ENCODE assay signal across 14 cellular contexts in genomic region chr14:49642163-49642562, GRCh38. TPM values are rescaled to one million over a fixed set of nuclear protein-coding genes. Genes with fewer than 3 reads are reported as not detected.
DNase-seq lines count a peak whose midpoint lies in the region; ATAC-seq, FAIRE-seq and TF ChIP-seq lines count a peak whose summit lies in the region.
"Had no signal": no experiment of that assay in that cellular context is flagged by ENCODE, and none has a peak within 500 bp of the region (broad histone marks: within the 10 kb centered on the region; RNA-seq: fewer than 3 reads in every experiment).

No MANE protein-coding gene starts in this region.

- no peak for TF ChIP-seq EP300 in HepG2 (IDR thresholded peaks at IDR 0.05; ENCODE audit: low read depth in 2 of 2, low read length in 2 of 2)
- TF ChIP-seq EP300 in HepG2 (CRISPR knock-in tag; IDR thresholded peaks at IDR 0.05; ENCODE audit: borderline replicate concordance) = no peak
- TF ChIP-seq EP300 in stomach (IDR thresholded peaks at IDR 0.05) = no peak

- ATAC-seq in activated CD8-positive, alpha-beta T cell treated with anti-CD3 and anti-CD28 coated beads, Interleukin-2, amount 10 ng/mL, durations not matched to agents 7 days and 5 days = no peak
- ATAC-seq in HepG2 = no peak
- no peak for ATAC-seq in HG03460 (IDR thresholded peaks at IDR 0.05; ENCODE audit: unreplicated experiment)

- peak overlapping the region; percentile 77 for H3K4me2 ChIP-seq in HepG2 (ENCODE audit: low read depth, low read length)

- no peaks in the 10 kb centered on the region for H3K36me3 ChIP-seq in breast epithelium
- H3K36me3 ChIP-seq in HepG2 (replicated peaks in 1 of 2; ENCODE audit: control insufficient read depth in 1 of 2, insufficient read depth in 2 of 2, low read length in 2 of 2) = peaks cover 0 to 11% of the 10 kb centered on the region in 2 experiments; a peak in 2 of 5 replicates
- peaks cover 0 to 19% (median 12%) of the 10 kb centered on the region in 4 donors for H3K36me3 ChIP-seq in stomach

- H3K27me3 Mint-ChIP-seq in MCF 10A (ENCODE audit: insufficient read depth, unreplicated experiment) = no peaks in the 10 kb centered on the region
- no peaks in the 10 kb centered on the region for H3K27me3 Mint-ChIP-seq in activated CD8-positive, alpha-beta T cell treated with anti-CD3 and anti-CD28 coated beads, Interleukin-2, amount 10 ng/mL, durations not matched to agents 7 days and 5 days (ENCODE audit: low read depth)

- peak overlapping the region; percentile 48 for H3K9ac ChIP-seq in HepG2 (ENCODE audit: insufficient read depth, low read depth, low read length)

- POLR2A ChIA-PET in MCF 10A (lab: Yijun Ruan, JAX) = interaction anchor here (0.9 to 1.0 kb wide), 2 partner anchors 10 to 22 kb away, joined by 3 to 5 read pairs; partner anchors contain the start of genes MGAT2 and RPL36AL
- POLR2A ChIA-PET in activated CD8-positive, alpha-beta T cell treated with anti-CD3 and anti-CD28 coated beads, Interleukin-2, amount 10 ng/mL, durations not matched to agents 7 days and 5 days (lab: Charles Lee) = no interaction called here
- POLR2A ChIA-PET in HepG2 (lab: Yijun Ruan, JAX) = interaction anchor here (1.0 to 3.0 kb wide), 6 partner anchors 8 to 345 kb away, joined by 3 to 10 read pairs (median 4); partner anchors contain the start of genes KLHDC2, RPL36AL and RPS29

- peaks cover 19% of the 10 kb centered on the region for H3K4me1 Mint-ChIP-seq in MCF 10A (ENCODE audit: insufficient read depth, unreplicated experiment)
- H3K4me1 Mint-ChIP-seq in activated CD8-positive, alpha-beta T cell treated with anti-CD3 and anti-CD28 coated beads, Interleukin-2, amount 10 ng/mL, durations not matched to agents 7 days and 5 days (ENCODE audit: low read depth) = peaks cover 33% of the 10 kb centered on the region

- intact Hi-C loops in MCF 10A (cut with micrococcal nuclease) (no loop called here), breast epithelium (cut with DNase I; ENCODE audit: low total_unique reads) (loop anchor here (10.0 kb wide), 1 partner anchor 1543 kb away; no protein-coding TSS in a partner anchor), HepG2 (cut with micrococcal nuclease; ENCODE audit: unreplicated experiment) (loop anchor here (5.0 kb wide), 1 partner anchor 50 kb away; the partner anchor contains the start of gene KLHDC1), stomach (cut with DNase I; ENCODE audit: low total_unique reads) (no loop called here)

- H3K4me1 ChIP-seq in breast epithelium (peaks cover 0 to 11% of the 10 kb centered on the region in 2 donors), HepG2 (ENCODE audit: insufficient read depth, low read length) (peaks cover 52% of the 10 kb centered on the region), stomach (peaks cover 18 to 57% (median 36%) of the 10 kb centered on the region in 4 donors)

- H3K27ac Mint-ChIP-seq in MCF 10A (ENCODE audit: low read depth, unreplicated experiment) = peak overlapping the region; percentile 70
- peak overlapping the region; percentile 34 for H3K27ac Mint-ChIP-seq in activated CD8-positive, alpha-beta T cell treated with anti-CD3 and anti-CD28 coated beads, Interleukin-2, amount 10 ng/mL, durations not matched to agents 7 days and 5 days

- TF ChIP-seq CTCF in MCF 10A (IDR thresholded peaks at IDR 0.05; ENCODE audit: unreplicated experiment) = no peak
- TF ChIP-seq CTCF in breast epithelium (IDR thresholded peaks at IDR 0.05) = no peak
- TF ChIP-seq CTCF in HepG2 (CRISPR knock-in tag; IDR thresholded peaks at IDR 0.05) = no peak
- TF ChIP-seq CTCF in stomach (IDR thresholded peaks at IDR 0.05) = no peak

- DNase-seq in MCF 10A (ENCODE audit: unreplicated experiment) (no peak), breast epithelium (ENCODE audit: low spot score in 2 of 2) (no peak), HepG2 (ENCODE audit: low spot score) (no peak), stomach (no peak), LoVo (ENCODE audit: low spot score) (no peak), GM03348 (ENCODE audit: low spot score) (no peak)
- DNase-seq in activated CD8-positive, alpha-beta T cell treated with anti-CD3 and anti-CD28 coated beads, Interleukin-2, amount 10 ng/mL, durations not matched to agents 7 days and 5 days = no peak
- DNase-seq: activated CD8-positive, alpha-beta memory T cell treated with anti-CD3 and anti-CD28 coated beads, Interleukin-2, amount 50 U/mL, for 48 hours; mammary epithelial cell; MG63; stimulated activated CD4-positive, alpha-beta T cell treated with anti-CD3 and anti-CD28 coated beads, Interleukin-12 subunit alpha, Interleukin-12 subunit beta, amount 100 ng/mL, for 4 hours; SW 1271 had no signal

- BruUV-seq in MCF 10A (replicated peaks; lab: Mats Ljungman, UMichigan) (no TSS peak), HepG2 (replicated peaks; lab: Mats Ljungman, UMichigan) (no TSS peak)

- peaks cover 4% of the 10 kb centered on the region; the same call in 1 of the 2 replicates for H4K20me1 ChIP-seq in HepG2 (ENCODE audit: insufficient read depth, low read length)

- H3K79me2 ChIP-seq in HepG2 (ENCODE audit: insufficient read depth, low read length) = peaks cover 15% of the 10 kb centered on the region

- no peak overlapping the region for H3K27ac ChIP-seq in breast epithelium
- peak overlapping the region; percentile 70 for H3K27ac ChIP-seq in HepG2 (ENCODE audit: extremely low read length, insufficient read depth, low read length)
- H3K27ac ChIP-seq in stomach = peak overlapping the region in 4 of 5 donors; percentile 58 to 72 (median 66)

- CTCF ChIA-PET in MCF 10A (lab: Yijun Ruan, JAX) = interaction anchor here (0.8 to 1.4 kb wide), 4 partner anchors 8 to 153 kb away, joined by 3 to 4 read pairs (median 3); no protein-coding TSS in a partner anchor
- CTCF ChIA-PET in activated CD8-positive, alpha-beta T cell treated with anti-CD3 and anti-CD28 coated beads, Interleukin-2, amount 10 ng/mL, durations not matched to agents 7 days and 5 days (lab: Charles Lee) = interaction anchor here (1.3 kb wide), 1 partner anchor 8 kb away, joined by 4 read pairs; no protein-coding TSS in a partner anchor
- CTCF ChIA-PET in HepG2 (lab: Yijun Ruan, JAX; ENCODE audit: low intra/inter-chr PET ratio, low total read pairs) = no interaction called here

- no peak overlapping the region for H2AFZ ChIP-seq in HepG2 (ENCODE audit: low read length)

- no peak overlapping the region for H3K4me3 ChIP-seq in breast epithelium
- H3K4me3 ChIP-seq in HepG2 (replicated peaks in 1 of 3; ENCODE audit: insufficient read depth in 1 of 3, low read depth in 2 of 3, low read length in 3 of 3) = peak overlapping the region in 1 of 3 experiments; percentile 13; a peak in 1 of 6 replicates
- peak overlapping the region in 1 of 4 donors; percentile 17 for H3K4me3 ChIP-seq in stomach
- H3K4me3 ChIP-seq: MG63 had no signal

- TF ChIP-seq POLR2A in breast epithelium (IDR thresholded peaks at IDR 0.05) = no peak
- TF ChIP-seq POLR2A in HepG2 (IDR thresholded peaks at IDR 0.05; ENCODE audit: insufficient read depth in 1 of 2, low read depth in 2 of 2, low read length in 2 of 2) = no peak
- no peak for TF ChIP-seq POLR2A in stomach (IDR thresholded peaks at IDR 0.05)

- no peak for TF ChIP-seq RAD21 in HepG2 (CRISPR knock-in tag; IDR thresholded peaks at IDR 0.05)

- H3K27me3 ChIP-seq in breast epithelium (no peaks in the 10 kb centered on the region), HepG2 (ENCODE audit: control insufficient read depth in 1 of 2, insufficient read depth in 2 of 2, low read length in 2 of 2) (no peaks in the 10 kb centered on the region), stomach (no peaks in the 10 kb centered on the region)
- H3K27me3 ChIP-seq: MG63 had no signal

- H3K9me3 Mint-ChIP-seq in MCF 10A (ENCODE audit: unreplicated experiment) = no peaks in the 10 kb centered on the region
- no peaks in the 10 kb centered on the region for H3K9me3 Mint-ChIP-seq in activated CD8-positive, alpha-beta T cell treated with anti-CD3 and anti-CD28 coated beads, Interleukin-2, amount 10 ng/mL, durations not matched to agents 7 days and 5 days (ENCODE audit: insufficient read depth)

- peaks cover 54% of the 10 kb centered on the region for H3K36me3 Mint-ChIP-seq in MCF 10A (ENCODE audit: insufficient read depth, unreplicated experiment)
- peaks cover 46% of the 10 kb centered on the region for H3K36me3 Mint-ChIP-seq in activated CD8-positive, alpha-beta T cell treated with anti-CD3 and anti-CD28 coated beads, Interleukin-2, amount 10 ng/mL, durations not matched to agents 7 days and 5 days (ENCODE audit: low read depth)

- no peak for FAIRE-seq in HepG2 (lab: Jason Lieb, UNC)
- FAIRE-seq: colon had no signal

- H3K9me3 ChIP-seq in breast epithelium (no peaks in the 10 kb centered on the region), HepG2 (ENCODE audit: low read length) (no peaks in the 10 kb centered on the region), stomach (no peaks in the 10 kb centered on the region)
- H3K9me3 ChIP-seq: MG63 had no signal

- in situ Hi-C loops in HepG2 (cut with HindIII; ENCODE audit: extremely low pct_ligation_motif_present, low pct_unique_long_range_greater_than_20kb) = no loop called here

- no peak overlapping the region for H3K4me3 Mint-ChIP-seq in MCF 10A (ENCODE audit: unreplicated experiment)
- no peak overlapping the region for H3K4me3 Mint-ChIP-seq in activated CD8-positive, alpha-beta T cell treated with anti-CD3 and anti-CD28 coated beads, Interleukin-2, amount 10 ng/mL, durations not matched to agents 7 days and 5 days

RNA-seq across cellular contexts. Expression of gene DNAAF2, which starts 7.1 kb away (rescaled TPM):
- total RNA-seq in MCF 10A (2022) = 6.8 and 9.9 TPM in 2 replicates
- total RNA-seq in breast epithelium = 10 to 100 TPM in 2 of 3 donors, 1 to 10 TPM in 1; 7.2 to 15.8 (median 12.1) TPM
- total RNA-seq in activated CD8-positive, alpha-beta T cell treated with anti-CD3 and anti-CD28 coated beads, Interleukin-2, amount 10 ng/mL, durations not matched to agents 7 days and 5 days = 10 to 100 TPM in 1 of 2 experiments, 1 to 10 TPM in 1; 9.3 to 10.2 TPM
- 13.6 and 17.9 TPM in 2 replicates for total RNA-seq in HepG2 (2016; rRNA removed; fragmentation: Illumina TruSeq; extraction: Trizol)
- total RNA-seq in HepG2 (2016; cell fraction: cytosol; rRNA removed; fragmentation: Illumina TruSeq; extraction: Trizol; ENCODE audit: low read depth) = 4.8 and 5.7 TPM in 2 replicates
- total RNA-seq in HepG2 (2016; cell fraction: insoluble cytoplasmic fraction; rRNA removed; fragmentation: Illumina TruSeq; extraction: Trizol) = 14.5 and 17.7 TPM in 2 replicates
- total RNA-seq in HepG2 (2016; cell fraction: membrane; rRNA removed; fragmentation: Illumina TruSeq; extraction: Trizol) = 10.8 and 12.3 TPM in 2 replicates
- 7.0 and 8.3 TPM in 2 replicates for total RNA-seq in HepG2 (2016; cell fraction: nucleus; rRNA removed; fragmentation: Illumina TruSeq; extraction: Trizol)
- 6.1 TPM in 2 replicates for polyA plus RNA-seq in HepG2 (2011; rRNA removed)
- polyA plus RNA-seq in HepG2 (2011; cell fraction: cytosol; rRNA removed) = 4.9 and 5.2 TPM in 2 replicates
- polyA plus RNA-seq in HepG2 (2011; cell fraction: nucleus; rRNA removed) = 2.5 and 2.7 TPM in 2 replicates
- 7.4 and 8.1 TPM in 2 replicates for polyA plus RNA-seq in HepG2 (2012)
- polyA plus RNA-seq in HepG2 (2016; cell fraction: cytosol; fragmentation: Illumina TruSeq; extraction: Trizol; ENCODE audit: low read depth) = 3.3 and 4.7 TPM in 2 replicates
- 17.1 and 19.1 TPM in 2 replicates for polyA plus RNA-seq in HepG2 (2016; cell fraction: insoluble cytoplasmic fraction; fragmentation: Illumina TruSeq; extraction: Trizol; ENCODE audit: low read depth)
- 7.1 and 7.4 TPM in 2 replicates for polyA plus RNA-seq in HepG2 (2016; cell fraction: membrane; fragmentation: Illumina TruSeq; extraction: Trizol; ENCODE audit: low read depth)
- polyA plus RNA-seq in HepG2 (2016; cell fraction: nucleus; fragmentation: Illumina TruSeq; extraction: Trizol; ENCODE audit: insufficient read depth, low read depth) = 9.5 and 10.7 TPM in 2 replicates
- polyA minus RNA-seq in HepG2 (2011; rRNA and poly(A)+ RNA removed; ENCODE audit: low replicate concordance) = 2.7 and 3.1 TPM in 2 replicates
- 3.6 and 4.2 TPM in 2 replicates for polyA minus RNA-seq in HepG2 (2011; cell fraction: cytosol; rRNA and poly(A)+ RNA removed)
- 3.1 and 4.5 TPM in 2 replicates for polyA minus RNA-seq in HepG2 (2011; cell fraction: nucleus; rRNA and poly(A)+ RNA removed)
- total RNA-seq in stomach = 10 to 100 TPM in 1 of 5 donors, 1 to 10 TPM in 4; 6.4 to 43.2 (median 9.2) TPM
- 1 to 10 TPM; 3.9 to 7.3 (median 5.7) TPM for polyA plus RNA-seq in stomach

RNA-seq across cellular contexts. Expression of gene MGAT2, which starts 21.6 kb away (rescaled TPM):
- total RNA-seq in MCF 10A (2022) = 43.8 and 44.3 TPM in 2 replicates
- total RNA-seq in breast epithelium = 10 to 100 TPM; 21.6 to 24.9 (median 22.1) TPM
- 10 to 100 TPM; 55.1 to 57.4 TPM for total RNA-seq in activated CD8-positive, alpha-beta T cell treated with anti-CD3 and anti-CD28 coated beads, Interleukin-2, amount 10 ng/mL, durations not matched to agents 7 days and 5 days
- 47.2 and 51.9 TPM in 2 replicates for total RNA-seq in HepG2 (2016; rRNA removed; fragmentation: Illumina TruSeq; extraction: Trizol)
- 11.1 and 14.0 TPM in 2 replicates for total RNA-seq in HepG2 (2016; cell fraction: cytosol; rRNA removed; fragmentation: Illumina TruSeq; extraction: Trizol; ENCODE audit: low read depth)
- 50.9 and 51.9 TPM in 2 replicates for total RNA-seq in HepG2 (2016; cell fraction: insoluble cytoplasmic fraction; rRNA removed; fragmentation: Illumina TruSeq; extraction: Trizol)
- 47.8 and 48.8 TPM in 2 replicates for total RNA-seq in HepG2 (2016; cell fraction: membrane; rRNA removed; fragmentation: Illumina TruSeq; extraction: Trizol)
- 35.6 and 35.7 TPM in 2 replicates for total RNA-seq in HepG2 (2016; cell fraction: nucleus; rRNA removed; fragmentation: Illumina TruSeq; extraction: Trizol)
- 12.4 and 12.9 TPM in 2 replicates for polyA plus RNA-seq in HepG2 (2011; rRNA removed)
- 11.6 and 13.5 TPM in 2 replicates for polyA plus RNA-seq in HepG2 (2011; cell fraction: cytosol; rRNA removed)
- 4.6 and 5.3 TPM in 2 replicates for polyA plus RNA-seq in HepG2 (2011; cell fraction: nucleus; rRNA removed)
- polyA plus RNA-seq in HepG2 (2012) = 4.2 and 5.5 TPM in 2 replicates
- 9.6 and 11.4 TPM in 2 replicates for polyA plus RNA-seq in HepG2 (2016; cell fraction: cytosol; fragmentation: Illumina TruSeq; extraction: Trizol; ENCODE audit: low read depth)
- polyA plus RNA-seq in HepG2 (2016; cell fraction: insoluble cytoplasmic fraction; fragmentation: Illumina TruSeq; extraction: Trizol; ENCODE audit: low read depth) = 42.7 and 53.6 TPM in 2 replicates
- polyA plus RNA-seq in HepG2 (2016; cell fraction: membrane; fragmentation: Illumina TruSeq; extraction: Trizol; ENCODE audit: low read depth) = 30.4 and 34.7 TPM in 2 replicates
- 41.5 and 42.4 TPM in 2 replicates for polyA plus RNA-seq in HepG2 (2016; cell fraction: nucleus; fragmentation: Illumina TruSeq; extraction: Trizol; ENCODE audit: insufficient read depth, low read depth)
- 13.7 and 21.0 TPM in 2 replicates for polyA minus RNA-seq in HepG2 (2011; rRNA and poly(A)+ RNA removed; ENCODE audit: low replicate concordance)
- polyA minus RNA-seq in HepG2 (2011; cell fraction: cytosol; rRNA and poly(A)+ RNA removed) = 14.9 and 15.9 TPM in 2 replicates
- polyA minus RNA-seq in HepG2 (2011; cell fraction: nucleus; rRNA and poly(A)+ RNA removed) = 10.3 and 10.8 TPM in 2 replicates
- 10 to 100 TPM in 4 of 5 donors, under 1 TPM in 1; 0.58 to 58.2 (median 20.0) TPM for total RNA-seq in stomach
- 10 to 100 TPM; 10.8 to 12.6 (median 11.3) TPM for polyA plus RNA-seq in stomach

RNA-seq across cellular contexts. Expression of gene RPL36AL, which starts 21.7 kb away (rescaled TPM):
- total RNA-seq in MCF 10A (2022) = 257 and 299 TPM in 2 replicates
- total RNA-seq in breast epithelium = 100 to 1,000 TPM; 161 to 303 (median 269) TPM
- 100 to 1,000 TPM; 229 to 241 TPM for total RNA-seq in activated CD8-positive, alpha-beta T cell treated with anti-CD3 and anti-CD28 coated beads, Interleukin-2, amount 10 ng/mL, durations not matched to agents 7 days and 5 days
- 294 and 383 TPM in 2 replicates for total RNA-seq in HepG2 (2016; rRNA removed; fragmentation: Illumina TruSeq; extraction: Trizol)
- total RNA-seq in HepG2 (2016; cell fraction: cytosol; rRNA removed; fragmentation: Illumina TruSeq; extraction: Trizol; ENCODE audit: low read depth) = 88.6 and 90.1 TPM in 2 replicates
- 283 and 392 TPM in 2 replicates for total RNA-seq in HepG2 (2016; cell fraction: insoluble cytoplasmic fraction; rRNA removed; fragmentation: Illumina TruSeq; extraction: Trizol)
- total RNA-seq in HepG2 (2016; cell fraction: membrane; rRNA removed; fragmentation: Illumina TruSeq; extraction: Trizol) = 101 and 102 TPM in 2 replicates
- 94.7 and 104 TPM in 2 replicates for total RNA-seq in HepG2 (2016; cell fraction: nucleus; rRNA removed; fragmentation: Illumina TruSeq; extraction: Trizol)
- polyA plus RNA-seq in HepG2 (2011; rRNA removed) = 84.2 and 90.0 TPM in 2 replicates
- polyA plus RNA-seq in HepG2 (2011; cell fraction: cytosol; rRNA removed) = 86.6 and 126 TPM in 2 replicates
- 25.3 and 33.1 TPM in 2 replicates for polyA plus RNA-seq in HepG2 (2011; cell fraction: nucleus; rRNA removed)
- 175 and 257 TPM in 2 replicates for polyA plus RNA-seq in HepG2 (2012)
- polyA plus RNA-seq in HepG2 (2016; cell fraction: cytosol; fragmentation: Illumina TruSeq; extraction: Trizol; ENCODE audit: low read depth) = 98.6 and 103 TPM in 2 replicates
- 442 and 461 TPM in 2 replicates for polyA plus RNA-seq in HepG2 (2016; cell fraction: insoluble cytoplasmic fraction; fragmentation: Illumina TruSeq; extraction: Trizol; ENCODE audit: low read depth)
- 108 and 109 TPM in 2 replicates for polyA plus RNA-seq in HepG2 (2016; cell fraction: membrane; fragmentation: Illumina TruSeq; extraction: Trizol; ENCODE audit: low read depth)
- 176 and 178 TPM in 2 replicates for polyA plus RNA-seq in HepG2 (2016; cell fraction: nucleus; fragmentation: Illumina TruSeq; extraction: Trizol; ENCODE audit: insufficient read depth, low read depth)
- 4.9 and 21.4 TPM in 2 replicates for polyA minus RNA-seq in HepG2 (2011; rRNA and poly(A)+ RNA removed; ENCODE audit: low replicate concordance)
- polyA minus RNA-seq in HepG2 (2011; cell fraction: cytosol; rRNA and poly(A)+ RNA removed) = 35.3 and 38.6 TPM in 2 replicates
- polyA minus RNA-seq in HepG2 (2011; cell fraction: nucleus; rRNA and poly(A)+ RNA removed) = 19.6 and 28.7 TPM in 2 replicates
- total RNA-seq in stomach = 100 to 1,000 TPM in 4 of 5 donors, 10 to 100 TPM in 1; 72.4 to 205 (median 186) TPM
- 100 to 1,000 TPM; 513 to 989 (median 610) TPM for polyA plus RNA-seq in stomach

RNA-seq across cellular contexts. Expression of gene LRR1, which starts 43.4 kb away (rescaled TPM):
- total RNA-seq in MCF 10A (2022) (17.0 and 19.8 TPM in 2 replicates), breast epithelium (1 to 10 TPM; 7.9 to 9.8 (median 9.2) TPM), HepG2 (2016; rRNA removed; fragmentation: Illumina TruSeq; extraction: Trizol) (36.2 and 49.8 TPM in 2 replicates), stomach (10 to 100 TPM in 2 of 5 donors, 1 to 10 TPM in 2, under 1 TPM in 1; 0.45 to 14.7 (median 7.6) TPM)
- total RNA-seq in activated CD8-positive, alpha-beta T cell treated with anti-CD3 and anti-CD28 coated beads, Interleukin-2, amount 10 ng/mL, durations not matched to agents 7 days and 5 days = 10 to 100 TPM; 63.1 to 65.0 TPM
- 25.3 and 29.2 TPM in 2 replicates for total RNA-seq in HepG2 (2016; cell fraction: cytosol; rRNA removed; fragmentation: Illumina TruSeq; extraction: Trizol; ENCODE audit: low read depth)
- 37.2 and 49.2 TPM in 2 replicates for total RNA-seq in HepG2 (2016; cell fraction: insoluble cytoplasmic fraction; rRNA removed; fragmentation: Illumina TruSeq; extraction: Trizol)
- total RNA-seq in HepG2 (2016; cell fraction: membrane; rRNA removed; fragmentation: Illumina TruSeq; extraction: Trizol) = 30.8 and 32.4 TPM in 2 replicates
- 18.7 and 21.3 TPM in 2 replicates for total RNA-seq in HepG2 (2016; cell fraction: nucleus; rRNA removed; fragmentation: Illumina TruSeq; extraction: Trizol)
- polyA plus RNA-seq in HepG2 (2011; rRNA removed) (3.9 and 7.0 TPM in 2 replicates), stomach (1 to 10 TPM; 6.9 to 9.5 (median 7.8) TPM)
- 4.2 and 4.3 TPM in 2 replicates for polyA plus RNA-seq in HepG2 (2011; cell fraction: cytosol; rRNA removed)
- polyA plus RNA-seq in HepG2 (2011; cell fraction: nucleus; rRNA removed) = 1.9 and 2.1 TPM in 2 replicates
- polyA plus RNA-seq in HepG2 (2012) = 4.8 and 6.0 TPM in 2 replicates
- polyA plus RNA-seq in HepG2 (2016; cell fraction: cytosol; fragmentation: Illumina TruSeq; extraction: Trizol; ENCODE audit: low read depth) = 14.3 and 17.0 TPM in 2 replicates
- 36.2 and 39.0 TPM in 2 replicates for polyA plus RNA-seq in HepG2 (2016; cell fraction: insoluble cytoplasmic fraction; fragmentation: Illumina TruSeq; extraction: Trizol; ENCODE audit: low read depth)
- polyA plus RNA-seq in HepG2 (2016; cell fraction: membrane; fragmentation: Illumina TruSeq; extraction: Trizol; ENCODE audit: low read depth) = 16.8 and 17.0 TPM in 2 replicates
- 17.4 and 22.9 TPM in 2 replicates for polyA plus RNA-seq in HepG2 (2016; cell fraction: nucleus; fragmentation: Illumina TruSeq; extraction: Trizol; ENCODE audit: insufficient read depth, low read depth)
- 6.5 and 13.4 TPM in 2 replicates for polyA minus RNA-seq in HepG2 (2011; rRNA and poly(A)+ RNA removed; ENCODE audit: low replicate concordance)
- polyA minus RNA-seq in HepG2 (2011; cell fraction: cytosol; rRNA and poly(A)+ RNA removed) = 3.0 and 4.6 TPM in 2 replicates
- polyA minus RNA-seq in HepG2 (2011; cell fraction: nucleus; rRNA and poly(A)+ RNA removed) = 9.0 and 10.3 TPM in 2 replicates

RNA-seq across cellular contexts. Expression of gene POLE2, which starts 45.9 kb away (rescaled TPM):
- total RNA-seq in MCF 10A (2022) = 1.9 and 3.8 TPM in 2 replicates
- 1 to 10 TPM; 1.6 to 9.8 (median 5.6) TPM for total RNA-seq in breast epithelium
- 10 to 100 TPM; 39.3 to 41.3 TPM for total RNA-seq in activated CD8-positive, alpha-beta T cell treated with anti-CD3 and anti-CD28 coated beads, Interleukin-2, amount 10 ng/mL, durations not matched to agents 7 days and 5 days
- 37.0 and 41.3 TPM in 2 replicates for total RNA-seq in HepG2 (2016; rRNA removed; fragmentation: Illumina TruSeq; extraction: Trizol)
- total RNA-seq in HepG2 (2016; cell fraction: cytosol; rRNA removed; fragmentation: Illumina TruSeq; extraction: Trizol; ENCODE audit: low read depth) = 31.1 and 31.4 TPM in 2 replicates
- total RNA-seq in HepG2 (2016; cell fraction: insoluble cytoplasmic fraction; rRNA removed; fragmentation: Illumina TruSeq; extraction: Trizol) = 40.2 and 40.4 TPM in 2 replicates
- 17.9 and 20.6 TPM in 2 replicates for total RNA-seq in HepG2 (2016; cell fraction: membrane; rRNA removed; fragmentation: Illumina TruSeq; extraction: Trizol)
- 36.9 and 37.3 TPM in 2 replicates for total RNA-seq in HepG2 (2016; cell fraction: nucleus; rRNA removed; fragmentation: Illumina TruSeq; extraction: Trizol)
- 9.7 and 16.6 TPM in 2 replicates for polyA plus RNA-seq in HepG2 (2011; rRNA removed)
- polyA plus RNA-seq in HepG2 (2011; cell fraction: cytosol; rRNA removed) = 5.1 and 5.5 TPM in 2 replicates
- 15.5 and 19.0 TPM in 2 replicates for polyA plus RNA-seq in HepG2 (2011; cell fraction: nucleus; rRNA removed)
- 2.3 and 8.2 TPM in 2 replicates for polyA plus RNA-seq in HepG2 (2012)
- 5.4 and 6.7 TPM in 2 replicates for polyA plus RNA-seq in HepG2 (2016; cell fraction: cytosol; fragmentation: Illumina TruSeq; extraction: Trizol; ENCODE audit: low read depth)
- 33.0 and 34.7 TPM in 2 replicates for polyA plus RNA-seq in HepG2 (2016; cell fraction: insoluble cytoplasmic fraction; fragmentation: Illumina TruSeq; extraction: Trizol; ENCODE audit: low read depth)
- 10.3 and 12.0 TPM in 2 replicates for polyA plus RNA-seq in HepG2 (2016; cell fraction: membrane; fragmentation: Illumina TruSeq; extraction: Trizol; ENCODE audit: low read depth)
- 38.0 and 42.8 TPM in 2 replicates for polyA plus RNA-seq in HepG2 (2016; cell fraction: nucleus; fragmentation: Illumina TruSeq; extraction: Trizol; ENCODE audit: insufficient read depth, low read depth)
- polyA minus RNA-seq in HepG2 (2011; rRNA and poly(A)+ RNA removed; ENCODE audit: low replicate concordance) = 11.9 and 26.9 TPM in 2 replicates
- 2.1 and 2.3 TPM in 2 replicates for polyA minus RNA-seq in HepG2 (2011; cell fraction: cytosol; rRNA and poly(A)+ RNA removed)
- polyA minus RNA-seq in HepG2 (2011; cell fraction: nucleus; rRNA and poly(A)+ RNA removed) = 12.2 and 24.7 TPM in 2 replicates
- total RNA-seq in stomach = 10 to 100 TPM in 1 of 5 donors, 1 to 10 TPM in 3, not detected in 1; 1.8 to 17.1 (median 6.4) TPM
- polyA plus RNA-seq in stomach = 1 to 10 TPM; 2.3 to 6.1 (median 3.9) TPM

Comparison
In these comparisons a context has a peak if more than half of its experiments do, and no peak if none do; other contexts are left out.
1. intact Hi-C loops: an anchor here in breast epithelium (10.0 kb wide) and HepG2 (5.0 kb wide); none called in MCF 10A and stomach.
2. H3K27ac ChIP-seq: peak in HepG2 (single experiment) and stomach (4 of 5); none in breast epithelium (0 of 2).